Comparison of ENCODE assay signal across 17 cellular contexts in the genomic region with DNA sequence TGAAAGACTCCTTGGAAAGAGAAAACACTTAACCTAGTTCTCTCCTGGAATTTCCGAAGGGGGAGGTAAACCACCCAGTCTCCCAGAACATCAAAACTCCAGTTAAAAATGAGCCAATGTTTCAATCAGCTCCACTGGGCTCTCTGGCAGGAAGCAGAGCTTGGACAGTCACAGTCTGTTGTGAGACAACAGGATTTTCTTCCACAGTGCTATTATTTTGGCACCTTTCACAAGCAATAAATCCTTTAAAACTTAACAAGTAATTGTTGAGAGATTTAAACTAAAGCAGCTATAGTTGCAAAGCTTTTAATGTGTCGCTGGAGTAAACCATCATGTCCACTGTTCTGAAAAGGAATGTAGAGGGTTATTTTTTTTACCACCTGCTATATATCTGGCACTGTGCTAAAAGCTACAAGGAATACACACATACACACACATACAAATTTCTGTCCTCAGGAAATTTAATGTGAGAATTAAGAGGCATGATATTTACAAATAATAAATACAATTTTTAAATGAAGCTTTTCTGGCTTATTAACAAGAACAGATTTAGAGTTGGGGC.
"Had no signal": no experiment of that assay in that cellular context is flagged by ENCODE, and none has a peak within 500 bp of the region (broad histone marks: within the 10 kb centered on the region; RNA-seq: fewer than 3 reads in every experiment).

No MANE protein-coding gene starts in this region.

- DNase-seq: activated B cell treated with CpG ODN at 0.5 μM for 24 hours; activated CD4-positive, alpha-beta memory T cell treated with anti-CD3 and anti-CD28 coated beads, Interleukin-2, amount 10 ng/mL, durations not matched to agents 7 days and 5 days; activated CD4-positive, alpha-beta T cell treated with anti-CD3 and anti-CD28 coated beads for 4 hours; activated CD8-positive, alpha-beta memory T cell treated with anti-CD3 and anti-CD28 coated beads, Interleukin-2, amount 10 ng/mL, durations not matched to agents 7 days and 5 days; activated naive CD8-positive, alpha-beta T cell treated with anti-CD3 and anti-CD28 coated beads for 36 hours; amniotic stem cell; cerebellar nuclear complex; effector CD8-positive, alpha-beta T cell; left cardiac atrium; lower lobe of right lung; sigmoid colon; spleen; stimulated activated CD8-positive, alpha-beta memory T cell treated with anti-CD3 and anti-CD28 coated beads, Interleukin-4, amount 100 ng/mL, for 48 hours; stimulated activated naive CD4-positive, alpha-beta T cell had no signal

- H3K4me3 ChIP-seq: breast epithelium, lower lobe of right lung, prostate gland, sigmoid colon, spleen had no signal

- H3K4me1 ChIP-seq: breast epithelium, lower lobe of right lung, prostate gland, spleen had no signal

- H3K36me3 ChIP-seq: breast epithelium, lower lobe of right lung, prostate gland, sigmoid colon, spleen had no signal

- H3K27me3 ChIP-seq: breast epithelium, sigmoid colon, spleen had no signal

- H3K27ac ChIP-seq: breast epithelium, lower lobe of right lung, prostate gland, spleen had no signal

- H3K9me3 ChIP-seq: prostate gland, sigmoid colon had no signal

- ATAC-seq: activated CD8-positive, alpha-beta memory T cell treated with anti-CD3 and anti-CD28 coated beads, Interleukin-2, amount 10 ng/mL, durations not matched to agents 7 days and 5 days; esophagus mucosa; left cardiac atrium had no signal
